20 cellular contexts compared by ENCODE assay signal in the genomic region with DNA sequence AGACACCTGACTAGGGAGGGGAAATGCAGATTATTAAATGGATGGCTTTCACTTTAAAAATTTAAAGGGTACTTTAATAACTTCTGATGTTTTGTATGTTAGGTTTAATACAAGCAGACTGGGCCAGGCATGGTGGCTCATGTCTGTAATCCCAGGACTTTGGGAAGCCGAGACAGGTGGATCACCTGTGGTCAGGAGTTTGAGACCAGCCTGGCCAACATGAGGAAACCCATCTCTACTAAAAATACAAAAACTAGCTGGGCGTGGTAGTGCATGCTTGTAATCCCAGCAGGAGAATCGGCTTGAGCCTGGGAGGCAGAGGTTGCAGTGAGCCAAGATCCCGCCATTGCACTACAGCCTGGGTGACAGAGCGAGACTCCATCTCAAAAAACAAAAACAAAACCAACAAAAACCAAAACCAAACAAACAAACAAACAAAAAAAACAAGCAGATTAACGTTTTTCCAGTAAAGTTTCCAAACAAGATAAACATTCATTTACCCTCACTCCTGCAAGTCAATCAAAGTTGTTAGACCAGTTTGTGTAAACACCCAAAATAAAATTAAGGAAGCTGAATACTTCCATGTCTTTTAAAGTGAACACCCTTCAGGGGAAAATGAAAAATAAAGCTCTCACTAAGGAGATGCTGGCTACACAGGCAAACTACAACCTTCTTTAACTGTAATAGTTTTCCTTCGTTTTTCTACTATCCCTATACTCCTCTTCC. TPM values are rescaled to one million over a fixed set of nuclear protein-coding genes. Genes with fewer than 3 reads are reported as not detected.
DNase-seq lines count a peak whose midpoint lies in the region; ATAC-seq and TF ChIP-seq lines count a peak whose summit lies in the region.
"Had no signal": no experiment of that assay in that cellular context is flagged by ENCODE, and none has a peak within 500 bp of the region (broad histone marks: within the 10 kb centered on the region; RNA-seq: fewer than 3 reads in every experiment).

No MANE protein-coding gene starts in this region.

- intact Hi-C loops in activated CD4-positive, alpha-beta T cell treated with anti-CD3 and anti-CD28 coated beads for 36 hours (cut with DNase I, micrococcal nuclease) = no loop called here
- intact Hi-C loops in colonic mucosa (cut with DNase I) (no loop called here), left colon (cut with DNase I, micrococcal nuclease) (no loop called here)

- H4K12ac ChIP-seq in trophoblast cell (ENCODE audit: low read depth, low read length) = no peak overlapping the region

- H3K18ac ChIP-seq in trophoblast cell (ENCODE audit: low read length) = no peak overlapping the region

- H3K23ac ChIP-seq in trophoblast cell (ENCODE audit: low read length) = no peak overlapping the region

- no peak for TF ChIP-seq CTCF in OCI-LY3 (IDR thresholded peaks at IDR 0.05; ENCODE audit: low read depth, low read length)
- no peak for TF ChIP-seq CTCF in endothelial cell (IDR thresholded peaks at IDR 0.05; ENCODE audit: unreplicated experiment)
- no peak for TF ChIP-seq CTCF in colonic mucosa (IDR thresholded peaks at IDR 0.05)

- POLR2A ChIA-PET in activated CD4-positive, alpha-beta T cell treated with anti-CD3 and anti-CD28 coated beads for 36 hours (lab: Charles Lee) = interaction anchor here (1.6 kb wide), 1 partner anchor 64 kb away, joined by 5 read pairs; a partner anchor contains a TSS

- peak overlapping the region; percentile 6 for H3K27ac Mint-ChIP-seq in activated CD4-positive, alpha-beta T cell treated with anti-CD3 and anti-CD28 coated beads for 36 hours
- no peak overlapping the region for H3K27ac Mint-ChIP-seq in endothelial cell (ENCODE audit: unreplicated experiment)
- H3K27ac Mint-ChIP-seq: activated T-helper 2 cell treated with anti-CD3 and anti-CD28 coated beads, Interferon-gamma antibody, Interleukin-2, Interleukin-4, amounts not matched to agents 10 μg/mL and 5 μg/mL and 100 μg/mL, durations not matched to agents 14 hours and 24 hours and 36 hours had no signal

- H2AFZ ChIP-seq in OCI-LY3 (ENCODE audit: low read depth, low read length) (no peak overlapping the region), trophoblast cell (ENCODE audit: insufficient read depth, low read length, poor library complexity) (no peak overlapping the region)

- no peak overlapping the region for H4K91ac ChIP-seq in trophoblast cell (ENCODE audit: low read depth, low read length)

- no peak overlapping the region for H2BK5ac ChIP-seq in trophoblast cell (ENCODE audit: low read depth, low read length, poor library complexity)

- no CpG with 5 or more reads among the region's 7 CpGs for WGBS in trophoblast cell (ENCODE audit: extremely low coverage, insufficient coverage, insufficient read length)

- H2BK12ac ChIP-seq in trophoblast cell (ENCODE audit: low read length) = no peak overlapping the region

- H3K27me3 ChIP-seq in OCI-LY3 (ENCODE audit: low read depth, low read length) = no peaks in the 10 kb centered on the region
- H3K27me3 ChIP-seq in trophoblast cell (ENCODE audit: insufficient read depth, low read length) = no peaks in the 10 kb centered on the region
- H3K27me3 ChIP-seq in colonic mucosa = no peaks in the 10 kb centered on the region
- H3K27me3 ChIP-seq: tibial nerve had no signal

- H3K4me1 ChIP-seq in OCI-LY3 (ENCODE audit: low read length) (peaks cover 25% of the 10 kb centered on the region), trophoblast cell (ENCODE audit: control insufficient read depth in 1 of 2, insufficient read depth in 2 of 2, low read length in 2 of 2) (peaks cover 0 to 8% of the 10 kb centered on the region in 2 experiments), colonic mucosa (no peaks in the 10 kb centered on the region)

- peaks cover 99% of the 10 kb centered on the region for H3K79me2 ChIP-seq in OCI-LY3 (ENCODE audit: low read length)
- H3K79me2 ChIP-seq in trophoblast cell (ENCODE audit: control insufficient read depth, insufficient read depth, low read length, poor library complexity) = peaks cover 5% of the 10 kb centered on the region

- no peaks in the 10 kb centered on the region for H3K9me3 Mint-ChIP-seq in activated CD4-positive, alpha-beta T cell treated with anti-CD3 and anti-CD28 coated beads for 36 hours (ENCODE audit: low read depth)
- H3K9me3 Mint-ChIP-seq in endothelial cell (ENCODE audit: unreplicated experiment) = no peaks in the 10 kb centered on the region
- H3K9me3 Mint-ChIP-seq: activated T-helper 2 cell treated with anti-CD3 and anti-CD28 coated beads, Interferon-gamma antibody, Interleukin-2, Interleukin-4, amounts not matched to agents 10 μg/mL and 5 μg/mL and 100 μg/mL, durations not matched to agents 14 hours and 24 hours and 36 hours; immature natural killer cell; naive B cell had no signal

- H2AK5ac ChIP-seq in trophoblast cell (ENCODE audit: low read length) = no peak overlapping the region

- no peak for ATAC-seq in activated CD4-positive, alpha-beta T cell treated with anti-CD3 and anti-CD28 coated beads for 36 hours
- ATAC-seq in left colon = no peak
- ATAC-seq: PC-3 had no signal

- no peak overlapping the region for H3K4me3 Mint-ChIP-seq in activated CD4-positive, alpha-beta T cell treated with anti-CD3 and anti-CD28 coated beads for 36 hours
- peak overlapping the region; percentile 57 for H3K4me3 Mint-ChIP-seq in endothelial cell (ENCODE audit: unreplicated experiment)
- H3K4me3 Mint-ChIP-seq: immature natural killer cell, naive B cell had no signal

- H4K8ac ChIP-seq in trophoblast cell (ENCODE audit: low read depth, low read length) = no peak overlapping the region

- peaks cover 47% of the 10 kb centered on the region for H3K36me3 Mint-ChIP-seq in activated CD4-positive, alpha-beta T cell treated with anti-CD3 and anti-CD28 coated beads for 36 hours (ENCODE audit: low read depth)
- H3K36me3 Mint-ChIP-seq in endothelial cell (ENCODE audit: low read depth, unreplicated experiment) = peaks cover 8% of the 10 kb centered on the region
- H3K36me3 Mint-ChIP-seq: naive B cell had no signal

- H3K4ac ChIP-seq in trophoblast cell (ENCODE audit: low read depth, low read length) = no peak overlapping the region

- H3K9me3 ChIP-seq in OCI-LY3 (ENCODE audit: insufficient read depth, low read length) (no peaks in the 10 kb centered on the region), trophoblast cell (ENCODE audit: insufficient read depth, low read depth, low read length) (no peaks in the 10 kb centered on the region), colonic mucosa (no peaks in the 10 kb centered on the region)
- H3K9me3 ChIP-seq: tibial nerve had no signal

- H3K4me1 Mint-ChIP-seq in activated CD4-positive, alpha-beta T cell treated with anti-CD3 and anti-CD28 coated beads for 36 hours = peaks cover 53% of the 10 kb centered on the region
- no peaks in the 10 kb centered on the region for H3K4me1 Mint-ChIP-seq in endothelial cell (ENCODE audit: unreplicated experiment)

- H3K14ac ChIP-seq in trophoblast cell (ENCODE audit: low read length) = no peak overlapping the region

- no peaks in the 10 kb centered on the region for H3K79me1 ChIP-seq in trophoblast cell (ENCODE audit: low read length)

- H3K4me3 ChIP-seq in OCI-LY3 (ENCODE audit: low read length) = no peak overlapping the region
- H3K4me3 ChIP-seq in trophoblast cell (ENCODE audit: low read depth, low read length) = no peak overlapping the region
- H3K4me3 ChIP-seq in colonic mucosa = no peak overlapping the region
- H3K4me3 ChIP-seq: lung, tibial nerve had no signal

- H3K36me3 ChIP-seq in OCI-LY3 (replicated peaks; ENCODE audit: low read depth, low read length) (peaks cover 17% of the 10 kb centered on the region), trophoblast cell (ENCODE audit: control insufficient read depth in 1 of 2, insufficient read depth in 2 of 2, low read length in 2 of 2) (peaks cover 8 to 9% of the 10 kb centered on the region in 2 experiments), colonic mucosa (no peaks in the 10 kb centered on the region)

- CTCF ChIA-PET in activated CD4-positive, alpha-beta T cell treated with anti-CD3 and anti-CD28 coated beads for 36 hours (lab: Charles Lee) = interaction anchor here (0.6 to 2.1 kb wide), 7 partner anchors 15 to 463 kb away, joined by 3 to 12 read pairs (median 4); no protein-coding TSS in a partner anchor

- peaks cover 35% of the 10 kb centered on the region for H4K20me1 ChIP-seq in OCI-LY3 (ENCODE audit: insufficient read depth, low read length)

- H3K27me3 Mint-ChIP-seq in activated CD4-positive, alpha-beta T cell treated with anti-CD3 and anti-CD28 coated beads for 36 hours = no peaks in the 10 kb centered on the region
- peaks cover 3% of the 10 kb centered on the region for H3K27me3 Mint-ChIP-seq in endothelial cell (ENCODE audit: unreplicated experiment)
- H3K27me3 Mint-ChIP-seq: naive B cell had no signal

- no peak for DNase-seq in activated CD4-positive, alpha-beta T cell treated with anti-CD3 and anti-CD28 coated beads for 36 hours
- DNase-seq in activated CD4-positive, alpha-beta T cell treated with anti-CD3 and anti-CD28 coated beads, Interleukin-2, amount 50 U/mL, for 48 hours = no peak
- DNase-seq in endothelial cell (ENCODE audit: low spot score) (no peak), trophoblast cell (no peak), colonic mucosa (no peak), HuH-7 (ENCODE audit: low spot score) (no peak), left colon (no peak)
- DNase-seq: 8988T; effector CD8-positive, alpha-beta T cell; immature natural killer cell; naive B cell; NCI-H1105 treated with DMSO at 0.1 percent for 48 hours; NCI-H2107; PC-3; stimulated activated CD4-positive, alpha-beta T cell treated with anti-CD3 and anti-CD28 coated beads, Interleukin-1b, Interleukin-23, amount 100 ng/mL, for 48 hours; stimulated activated naive CD4-positive, alpha-beta T cell had no signal

- H3K27ac ChIP-seq in OCI-LY3 (ENCODE audit: low read length) (peak overlapping the region; percentile 61), trophoblast cell (ENCODE audit: low read depth, low read length) (peak overlapping the region; percentile 40), colonic mucosa (no peak overlapping the region)
- H3K27ac ChIP-seq: tibial nerve had no signal

- H3K9ac ChIP-seq in OCI-LY3 (ENCODE audit: low read length) (no peak overlapping the region), trophoblast cell (ENCODE audit: low read length) (no peak overlapping the region), colonic mucosa (ENCODE audit: low read depth in 2 of 2, low read length in 2 of 2) (no peak overlapping the region)

- H2BK120ac ChIP-seq in trophoblast cell (ENCODE audit: insufficient read depth, low read length, poor library complexity) = no peak overlapping the region

- H3K4me2 ChIP-seq in OCI-LY3 (ENCODE audit: low read length) = no peak overlapping the region; the same call in 1 of the 2 replicates
- no peak overlapping the region for H3K4me2 ChIP-seq in trophoblast cell (ENCODE audit: low read length)

RNA-seq across cellular contexts. Expression of a gene that starts 14.1 kb away (rescaled TPM):
- total RNA-seq in activated CD4-positive, alpha-beta T cell treated with anti-CD3 and anti-CD28 coated beads for 36 hours = 100 to 1,000 TPM; 140 to 156 TPM
- total RNA-seq in endothelial cell (ENCODE audit: unreplicated experiment) (84.7 TPM), colonic mucosa (10 to 100 TPM; 81.5 to 96.2 TPM), left colon (10 to 100 TPM; 73.5 to 83.3 TPM)
- 165 and 167 TPM in 2 replicates for polyA plus RNA-seq in trophoblast cell (2013)

RNA-seq across cellular contexts. Expression of a gene that starts 46.3 kb away (rescaled TPM):
- 100 to 1,000 TPM; 431 to 466 TPM for total RNA-seq in activated CD4-positive, alpha-beta T cell treated with anti-CD3 and anti-CD28 coated beads for 36 hours
- total RNA-seq in endothelial cell (ENCODE audit: unreplicated experiment) = 128 TPM
- 109 and 112 TPM in 2 replicates for polyA plus RNA-seq in trophoblast cell (2013)
- 100 to 1,000 TPM; 196 to 289 TPM for total RNA-seq in colonic mucosa
- total RNA-seq in left colon = 100 to 1,000 TPM; 175 to 206 TPM
